Comparison of ENCODE assay signal across 27 cellular contexts in genomic region chr1:210003501-210003900, GRCh38.
"Had no signal": no experiment of that assay in that cellular context is flagged by ENCODE, and none has a peak within 500 bp of the region (broad histone marks: within the 10 kb centered on the region; RNA-seq: fewer than 3 reads in every experiment).

No MANE protein-coding gene starts in this region.

- H3K27me3 ChIP-seq: body of pancreas, Peyer's patch had no signal

- DNase-seq: activated CD4-positive, alpha-beta memory T cell treated with anti-CD3 and anti-CD28 coated beads for 36 hours; activated CD4-positive, alpha-beta T cell treated with anti-CD3 and anti-CD28 coated beads, Interleukin-2, amount 10 ng/mL, durations not matched to agents 7 days and 5 days; activated CD4-positive, CD25-positive, alpha-beta regulatory T cell; activated gamma-delta T cell; activated naive CD4-positive, alpha-beta T cell treated with anti-CD3 and anti-CD28 coated beads for 36 hours; activated T-cell treated with anti-CD3 and anti-CD28 coated beads for 4 hours; activated T-cell treated with anti-CD3 and anti-CD28 coated beads, Interleukin-2, amount 50 U/mL, for 48 hours; aorta; body of pancreas; central memory CD4-positive, alpha-beta T cell; MG63; MV-4-11; NCI-H1092 treated with DMSO at 0.1 percent for 48 hours; NCI-H1417 treated with DMSO at 0.1 percent for 48 hours; NCI-H1694; NCI-H2029; NCI-H2107; NCI-H446; NCI-H524; Peyer's patch; Right ventricle myocardium superior; SJCRH30; T-cell had no signal

- H3K4me1 Mint-ChIP-seq: activated CD4-positive, alpha-beta T cell treated with anti-CD3 and anti-CD28 coated beads, Interleukin-2, amount 10 ng/mL, durations not matched to agents 7 days and 5 days; activated T-helper 17 cell treated with anti-CD3 and anti-CD28 coated beads, Interleukin-2, amount 50 U/mL, for 72 hours; T-cell had no signal

- H3K4me1 ChIP-seq: body of pancreas, Peyer's patch, SJCRH30 had no signal

- H3K27ac ChIP-seq: body of pancreas, Peyer's patch, RWPE1, SJCRH30, VCaP had no signal

- H3K4me3 Mint-ChIP-seq: activated CD4-positive, alpha-beta memory T cell treated with anti-CD3 and anti-CD28 coated beads for 36 hours; activated CD4-positive, alpha-beta T cell treated with anti-CD3 and anti-CD28 coated beads, Interleukin-2, amount 10 ng/mL, durations not matched to agents 7 days and 5 days; activated naive CD4-positive, alpha-beta T cell treated with anti-CD3 and anti-CD28 coated beads for 36 hours; activated naive CD8-positive, alpha-beta T cell; activated T-helper 17 cell treated with anti-CD3 and anti-CD28 coated beads, Interleukin-2, amount 50 U/mL, for 72 hours; T-cell had no signal

- H3K27ac Mint-ChIP-seq: activated CD4-positive, alpha-beta memory T cell treated with anti-CD3 and anti-CD28 coated beads for 36 hours; activated CD4-positive, alpha-beta T cell treated with anti-CD3 and anti-CD28 coated beads, Interleukin-2, amount 10 ng/mL, durations not matched to agents 7 days and 5 days; activated naive CD4-positive, alpha-beta T cell treated with anti-CD3 and anti-CD28 coated beads for 36 hours; activated naive CD8-positive, alpha-beta T cell; activated T-helper 17 cell treated with anti-CD3 and anti-CD28 coated beads, Interleukin-2, amount 50 U/mL, for 72 hours; T-cell had no signal

- H3K27me3 Mint-ChIP-seq: activated naive CD8-positive, alpha-beta T cell had no signal

- H3K9me3 ChIP-seq: body of pancreas, MG63, Peyer's patch, SJCRH30 had no signal

- H3K36me3 ChIP-seq: MG63, Peyer's patch, SJCRH30 had no signal

- H3K36me3 Mint-ChIP-seq: activated CD4-positive, alpha-beta memory T cell treated with anti-CD3 and anti-CD28 coated beads for 36 hours; activated naive CD8-positive, alpha-beta T cell; T-cell had no signal

- H3K4me3 ChIP-seq: body of pancreas, MG63, Peyer's patch, SJCRH30 had no signal

- H3K9me3 Mint-ChIP-seq: activated CD4-positive, alpha-beta memory T cell treated with anti-CD3 and anti-CD28 coated beads for 36 hours; activated CD4-positive, alpha-beta T cell treated with anti-CD3 and anti-CD28 coated beads, Interleukin-2, amount 10 ng/mL, durations not matched to agents 7 days and 5 days; activated naive CD4-positive, alpha-beta T cell treated with anti-CD3 and anti-CD28 coated beads for 36 hours; activated T-helper 17 cell treated with anti-CD3 and anti-CD28 coated beads, Interleukin-2, amount 50 U/mL, for 72 hours; T-cell had no signal
